Comparison of ENCODE assay signal across 14 cellular contexts in genomic region chr13:54241719-54242118, GRCh38.
DNase-seq lines count a peak whose midpoint lies in the region; ATAC-seq, FAIRE-seq and TF ChIP-seq lines count a peak whose summit lies in the region.
"Had no signal": no experiment of that assay in that cellular context is flagged by ENCODE, and none has a peak within 500 bp of the region (broad histone marks: within the 10 kb centered on the region; RNA-seq: fewer than 3 reads in every experiment).

No MANE protein-coding gene starts in this region.

- no peak overlapping the region for H3K4me2 ChIP-seq in hepatocyte

- H3K36me3 ChIP-seq in hepatocyte (replicated peaks; ENCODE audit: insufficient read depth, low read depth), result no peaks in the 10 kb centered on the region
- H3K36me3 ChIP-seq: brain microvascular endothelial cell, sigmoid colon had no signal

- TF ChIP-seq CTCF in hepatocyte (IDR thresholded peaks at IDR 0.05; ENCODE audit: poor library complexity), result no peak

- FAIRE-seq in HTR-8/SVneo (lab: Jason Lieb, UNC), result no peak

- no peaks in the 10 kb centered on the region for H4K20me1 ChIP-seq in hepatocyte (ENCODE audit: insufficient read depth, poor library complexity, severe bottlenecking)

- no peaks in the 10 kb centered on the region for H3K27me3 ChIP-seq in hepatocyte
- H3K27me3 ChIP-seq: brain microvascular endothelial cell, sigmoid colon had no signal

- no peak overlapping the region for H2AFZ ChIP-seq in hepatocyte

- H3K27ac ChIP-seq in hepatocyte, result no peak overlapping the region
- H3K27ac ChIP-seq: brain microvascular endothelial cell, sigmoid colon had no signal

- no peaks in the 10 kb centered on the region for H3K9me3 ChIP-seq in hepatocyte (ENCODE audit: low read depth)
- H3K9me3 ChIP-seq: sigmoid colon had no signal

- no peak overlapping the region for H3K4me3 ChIP-seq in hepatocyte
- H3K4me3 ChIP-seq: sigmoid colon had no signal

- peak; percentile 61 for DNase-seq in DMS53 treated with DMSO at 0.1 percent for 48 hours (lab: John Stamatoyannopoulos, UW; ENCODE audit: unreplicated experiment)
- peak; percentile 46 for DNase-seq in NCI-H1694 treated with DMSO at 0.1 percent for 48 hours (lab: John Stamatoyannopoulos, UW)
- DNase-seq in NCI-H748 (lab: John Stamatoyannopoulos, UW; ENCODE audit: unreplicated experiment), result peak; percentile 96
- peak; percentile 37 for DNase-seq in hepatocyte (ENCODE audit: low spot score)
- DNase-seq in SW 1271 (lab: John Stamatoyannopoulos, UW), result no peak
- no peak for DNase-seq in HTR-8/SVneo (ENCODE audit: insufficient read length, low spot score)
- DNase-seq: AML-193; brain microvascular endothelial cell; NCI-H774; sigmoid colon; stimulated activated naive CD4-positive, alpha-beta T cell treated with Interleukin-2 at 50 U/mL for 16 hours; T-helper 9 cell had no signal

- ATAC-seq in GM19324 (IDR thresholded peaks at IDR 0.05; ENCODE audit: low FRiP score, unreplicated experiment), result no peak
- ATAC-seq in HG02642 (IDR thresholded peaks at IDR 0.05; ENCODE audit: poor library complexity, unreplicated experiment), result no peak

- H3K4me1 ChIP-seq in hepatocyte (ENCODE audit: insufficient read depth), result no peaks in the 10 kb centered on the region
- H3K4me1 ChIP-seq: sigmoid colon had no signal

- H3K9me2 ChIP-seq in hepatocyte (replicated peaks; ENCODE audit: insufficient read depth), result no peaks in the 10 kb centered on the region

- H3K79me2 ChIP-seq in hepatocyte, result no peaks in the 10 kb centered on the region

Comparison
In these comparisons a context has a peak if more than half of its experiments do, and no peak if none do; other contexts are left out.
1. DNase-seq: peak in DMS53 treated with DMSO at 0.1 percent for 48 hours (single experiment), NCI-H1694 treated with DMSO at 0.1 percent for 48 hours (single experiment), NCI-H748 (single experiment) and hepatocyte (single experiment); none in SW 1271 (0 of 2) and HTR-8/SVneo (single experiment).